Comparison of ENCODE assay signal across 21 cellular contexts in the genomic region with DNA sequence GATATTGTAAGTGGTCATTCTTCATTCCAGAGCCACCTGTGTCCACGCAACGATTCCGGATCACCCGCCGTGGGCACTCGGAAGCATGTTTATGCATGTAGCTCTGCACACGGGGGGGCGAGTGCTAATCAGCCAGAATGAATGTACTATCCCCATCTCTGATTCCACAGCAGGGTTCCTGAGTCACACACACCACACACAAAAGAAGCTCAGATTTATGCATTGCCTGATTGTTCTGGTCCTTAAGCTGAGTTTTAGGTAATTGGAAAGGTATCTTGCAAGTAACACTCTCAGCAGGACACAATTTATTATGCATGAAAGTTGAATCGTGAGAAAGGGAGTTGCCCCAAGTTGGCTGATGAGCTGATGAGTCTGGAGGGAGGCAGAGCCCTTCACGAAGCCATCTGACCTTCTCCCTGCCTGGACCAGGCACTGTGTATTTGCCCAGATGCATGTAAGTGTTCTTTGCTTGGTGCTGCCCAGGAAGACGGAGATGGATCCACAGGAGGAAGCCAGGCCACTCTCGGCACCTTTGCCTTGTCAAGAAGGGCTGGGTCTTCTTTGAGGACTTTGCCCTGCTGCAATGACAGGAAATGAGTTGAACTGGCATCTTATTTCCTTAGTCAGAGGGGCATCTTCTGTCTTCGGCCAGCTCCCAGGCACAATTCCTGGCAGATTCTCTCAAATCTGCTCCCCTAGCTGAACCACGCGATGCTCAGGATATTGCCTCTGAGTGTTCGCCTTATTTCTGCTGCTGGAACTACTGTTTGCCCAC.
A peak's percentile ranks its signal among the peaks of the same experiment; 100 is the strongest.
DNase-seq lines count a peak whose midpoint lies in the region; ATAC-seq and TF ChIP-seq lines count a peak whose summit lies in the region.
"Had no signal": no experiment of that assay in that cellular context is flagged by ENCODE, and none has a peak within 500 bp of the region (broad histone marks: within the 10 kb centered on the region; RNA-seq: fewer than 3 reads in every experiment).

No MANE protein-coding gene starts in this region.

- ATAC-seq in psoas muscle (no peak), GM18909 (IDR thresholded peaks at IDR 0.05; ENCODE audit: poor library complexity, unreplicated experiment) (no peak)

- no peak overlapping the region for H3K4ac ChIP-seq in mesenchymal stem cell (ENCODE audit: low read depth in 1 of 2, low read length in 2 of 2)

- no peak overlapping the region for H3K4me3 ChIP-seq in BLaER1
- no peak overlapping the region for H3K4me3 ChIP-seq in mesenchymal stem cell (ENCODE audit: insufficient read depth in 1 of 2, low read depth in 1 of 2, low read length in 2 of 2)
- no peak overlapping the region for H3K4me3 ChIP-seq in MM.1S (ENCODE audit: low read length)
- H3K4me3 ChIP-seq in psoas muscle: no peak overlapping the region
- H3K4me3 ChIP-seq: HAP-1, heart right ventricle, tibial nerve had no signal

- no peak overlapping the region for H2BK12ac ChIP-seq in mesenchymal stem cell (ENCODE audit: low read length in 2 of 2)

- H3K23ac ChIP-seq in mesenchymal stem cell (ENCODE audit: low read length in 2 of 2): no peak overlapping the region

- H3K79me2 ChIP-seq in MM.1S (ENCODE audit: low read length): no peaks in the 10 kb centered on the region

- peak overlapping the region; percentile 21 for H2AK5ac ChIP-seq in mesenchymal stem cell (ENCODE audit: low read length, severe bottlenecking)

- no peaks in the 10 kb centered on the region for H3K27me3 ChIP-seq in BLaER1
- peaks cover 3 to 13% of the 10 kb centered on the region in 2 experiments for H3K27me3 ChIP-seq in mesenchymal stem cell (ENCODE audit: control insufficient read depth in 1 of 2, insufficient read depth in 1 of 2, low read length in 2 of 2)
- H3K27me3 ChIP-seq in MM.1S (replicated peaks; ENCODE audit: insufficient read depth, low read length): no peaks in the 10 kb centered on the region
- peaks cover 0 to 1% (median 0%) of the 10 kb centered on the region in 3 donors for H3K27me3 ChIP-seq in psoas muscle (ENCODE audit: insufficient read depth in 3 of 3, low read length in 2 of 3)
- H3K27me3 ChIP-seq: tibial nerve had no signal

- no peak overlapping the region for H4K91ac ChIP-seq in mesenchymal stem cell (ENCODE audit: low read length)

- H3K9me3 ChIP-seq in BLaER1: no peaks in the 10 kb centered on the region
- H3K9me3 ChIP-seq in mesenchymal stem cell (ENCODE audit: control insufficient read depth, low read length): no peaks in the 10 kb centered on the region
- H3K9me3 ChIP-seq in MM.1S (replicated peaks; ENCODE audit: insufficient read depth, low read length): no peaks in the 10 kb centered on the region
- no peaks in the 10 kb centered on the region for H3K9me3 ChIP-seq in psoas muscle
- H3K9me3 ChIP-seq: HAP-1, heart right ventricle, tibial nerve had no signal

- H3F3A ChIP-seq in MM.1S (ENCODE audit: insufficient read depth, low read length): no peaks in the 10 kb centered on the region

- no peaks in the 10 kb centered on the region for H3K9me2 ChIP-seq in MM.1S (replicated peaks; ENCODE audit: insufficient read depth, low read length)

- no peak overlapping the region for H2BK120ac ChIP-seq in mesenchymal stem cell (ENCODE audit: low read depth, low read length)

- H3K79me1 ChIP-seq in mesenchymal stem cell (replicated peaks; ENCODE audit: low read length, poor library complexity, severe bottlenecking): no peaks in the 10 kb centered on the region

- H2BK5ac ChIP-seq in mesenchymal stem cell (ENCODE audit: low read depth, low read length, poor library complexity, severe bottlenecking): no peak overlapping the region

- H4K8ac ChIP-seq in mesenchymal stem cell (ENCODE audit: low read length): no peak overlapping the region

- no peak overlapping the region for H2BK15ac ChIP-seq in mesenchymal stem cell (ENCODE audit: low read depth, poor library complexity, severe bottlenecking)

- peaks cover 68% of the 10 kb centered on the region for H3K4me1 ChIP-seq in BLaER1
- peaks cover 25% of the 10 kb centered on the region for H3K4me1 ChIP-seq in mesenchymal stem cell (ENCODE audit: control insufficient read depth, insufficient read depth, low read depth, low read length)
- no peaks in the 10 kb centered on the region for H3K4me1 ChIP-seq in MM.1S (ENCODE audit: low read length)
- H3K4me1 ChIP-seq in psoas muscle: no peaks in the 10 kb centered on the region
- H3K4me1 ChIP-seq: HAP-1, tibial nerve had no signal

- H3K9ac ChIP-seq in BLaER1: no peak overlapping the region
- no peak overlapping the region for H3K9ac ChIP-seq in mesenchymal stem cell (ENCODE audit: low read length)
- H3K9ac ChIP-seq in MM.1S (ENCODE audit: low read length): no peak overlapping the region

- no peaks in the 10 kb centered on the region for H3K36me3 ChIP-seq in BLaER1
- H3K36me3 ChIP-seq in mesenchymal stem cell (ENCODE audit: control insufficient read depth in 1 of 2, insufficient read depth in 2 of 2, low read depth in 1 of 2, low read length in 2 of 2): no peaks in the 10 kb centered on the region
- H3K36me3 ChIP-seq in MM.1S (replicated peaks; ENCODE audit: insufficient read depth, low read length): no peaks in the 10 kb centered on the region
- no peaks in the 10 kb centered on the region for H3K36me3 ChIP-seq in psoas muscle (ENCODE audit: insufficient read depth in 1 of 2, low read depth in 1 of 2)
- H3K36me3 ChIP-seq: HAP-1, heart right ventricle, tibial nerve had no signal

- H3K14ac ChIP-seq in mesenchymal stem cell (ENCODE audit: low read length in 2 of 2): no peak overlapping the region

- no peak overlapping the region for H3K18ac ChIP-seq in mesenchymal stem cell (ENCODE audit: low read depth in 1 of 2, low read length in 2 of 2)

- intact Hi-C loops in psoas muscle (cut with DNase I): no loop called here

- peak overlapping the region; percentile 84 for H3K4me2 ChIP-seq in BLaER1
- H3K4me2 ChIP-seq in mesenchymal stem cell (ENCODE audit: low read length, poor library complexity, severe bottlenecking): no peak overlapping the region
- H3K4me2 ChIP-seq in MM.1S (ENCODE audit: low read depth, low read length): no peak overlapping the region

- DNase-seq in NCI-H69 (lab: John Stamatoyannopoulos, UW): peak; percentile 63
- DNase-seq in mesenchymal stem cell: no peak
- DNase-seq in MM.1S: no peak
- no peak for DNase-seq in NCI-H2081 treated with DMSO at 0.1 percent for 48 hours (lab: John Stamatoyannopoulos, UW)
- no peak for DNase-seq in psoas muscle
- DNase-seq: ACHN; activated CD4-positive, alpha-beta T cell treated with anti-CD3 and anti-CD28 coated beads for 48 hours; activated gamma-delta T cell; CD4-positive, alpha-beta memory T cell; effector memory CD4-positive, alpha-beta T cell; heart right ventricle; kidney glomerular epithelial cell; nephron progenitor cell; OCI-M1; stimulated activated CD4-positive, alpha-beta T cell treated with anti-CD3 and anti-CD28 coated beads, Interleukin-15, amount 100 ng/mL, for 24 hours; stimulated activated naive CD4-positive, alpha-beta T cell had no signal

- H4K20me1 ChIP-seq in BLaER1: no peaks in the 10 kb centered on the region
- H4K20me1 ChIP-seq in MM.1S (ENCODE audit: insufficient read depth, low read length): no peaks in the 10 kb centered on the region

- peak overlapping the region; percentile 76 for H3K27ac ChIP-seq in BLaER1
- H3K27ac ChIP-seq in cingulate gyrus (ENCODE audit: low read depth, low read length): peak overlapping the region; percentile 34
- peak overlapping the region; percentile 45 for H3K27ac ChIP-seq in mesenchymal stem cell (ENCODE audit: low read length, poor library complexity, severe bottlenecking)
- no peak overlapping the region for H3K27ac ChIP-seq in MM.1S (ENCODE audit: low read length)
- H3K27ac ChIP-seq in psoas muscle: no peak overlapping the region
- H3K27ac ChIP-seq: heart right ventricle, tibial nerve had no signal

- no peak overlapping the region for H2AFZ ChIP-seq in mesenchymal stem cell (ENCODE audit: low read depth, low read length)
- no peak overlapping the region for H2AFZ ChIP-seq in MM.1S (ENCODE audit: low read length)

- TF ChIP-seq CTCF in MM.1S (IDR thresholded peaks at IDR 0.05; ENCODE audit: low read length) (no peak), psoas muscle (IDR thresholded peaks at IDR 0.05) (no peak)

- 73% methylated on average over 16 of the region's 16 CpGs for WGBS in mesenchymal stem cell
- 65 to 74% (median 72%) methylated on average over 16 of the region's 16 CpGs for WGBS in psoas muscle, 3 donors

Comparison
In these comparisons a context has a peak if more than half of its experiments do, and no peak if none do; other contexts are left out.
1. H3K27ac ChIP-seq: peak in BLaER1 (single experiment), cingulate gyrus (single experiment) and mesenchymal stem cell (single experiment); none in MM.1S (single experiment) and psoas muscle (single experiment).